27 cellular contexts compared by ENCODE assay signal in the genomic region with DNA sequence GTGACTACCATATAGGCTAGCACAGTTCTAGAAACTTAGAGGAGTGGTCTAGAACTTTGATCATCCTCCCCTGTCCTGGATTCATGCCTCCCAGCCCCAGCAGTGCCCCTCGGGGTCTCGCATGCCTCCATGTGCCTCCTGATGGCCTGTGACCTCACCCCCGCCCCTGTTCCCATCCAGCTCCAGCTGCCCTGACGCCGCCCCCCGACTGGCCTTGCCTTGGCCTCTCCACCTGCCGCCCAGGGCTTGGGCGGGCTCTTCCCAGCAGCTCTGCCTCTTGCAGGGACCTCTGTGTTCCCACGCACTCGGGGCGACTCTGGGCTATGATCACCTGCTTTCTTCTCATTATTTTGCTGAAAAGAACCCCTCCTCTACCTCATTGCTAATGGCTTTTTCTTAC.
"Had no signal": no experiment of that assay in that cellular context is flagged by ENCODE, and none has a peak within 500 bp of the region (broad histone marks: within the 10 kb centered on the region; RNA-seq: fewer than 3 reads in every experiment).

No MANE protein-coding gene starts in this region.

- H3K36me3 ChIP-seq: neural progenitor cell, tibial artery had no signal

- H3K4me3 Mint-ChIP-seq: activated B cell treated with CpG ODN at 0.5 μM for 24 hours; activated CD4-positive, alpha-beta T cell treated with anti-CD3 and anti-CD28 coated beads for 36 hours; activated CD8-positive, alpha-beta memory T cell treated with anti-CD3 and anti-CD28 coated beads, Interleukin-2, amount 10 ng/mL, durations not matched to agents 7 days and 5 days; activated CD8-positive, alpha-beta T cell treated with anti-CD3 and anti-CD28 coated beads, Interleukin-2, amount 10 ng/mL, durations not matched to agents 7 days and 5 days; activated naive CD8-positive, alpha-beta T cell; activated T-cell treated with anti-CD3 and anti-CD28 coated beads, Interleukin-2, amount 50 U/mL, for 72 hours; effector memory CD8-positive, alpha-beta T cell; neural progenitor cell; stimulated activated memory B cell treated with anti-CD40 and anti-IgM and Interleukin-4, amounts not matched to agents 10 μg/mL and 1 μg/mL and 100 μg/mL, for 72 hours; stimulated activated naive CD8-positive, alpha-beta T cell treated with anti-CD3 and anti-CD28 coated beads, Interleukin-15, amount 100 ng/mL, for 72 hours; T-helper 2 cell treated with Interferon-gamma antibody and Interleukin-4, amounts not matched to agents 5 μg/mL and 100 μg/mL, for 36 hours had no signal

- H3K27me3 Mint-ChIP-seq: activated B cell treated with CpG ODN at 0.5 μM for 24 hours; activated CD4-positive, alpha-beta T cell treated with anti-CD3 and anti-CD28 coated beads for 36 hours; activated CD8-positive, alpha-beta memory T cell treated with anti-CD3 and anti-CD28 coated beads, Interleukin-2, amount 10 ng/mL, durations not matched to agents 7 days and 5 days; activated naive CD8-positive, alpha-beta T cell; stimulated activated naive CD8-positive, alpha-beta T cell treated with anti-CD3 and anti-CD28 coated beads, Interleukin-15, amount 100 ng/mL, for 72 hours had no signal

- H3K36me3 Mint-ChIP-seq: activated CD8-positive, alpha-beta memory T cell treated with anti-CD3 and anti-CD28 coated beads, Interleukin-2, amount 10 ng/mL, durations not matched to agents 7 days and 5 days; activated naive CD8-positive, alpha-beta T cell; stimulated activated memory B cell treated with anti-CD40 and anti-IgM and Interleukin-4, amounts not matched to agents 10 μg/mL and 1 μg/mL and 100 μg/mL, for 72 hours had no signal

- H3K4me3 ChIP-seq: body of pancreas, coronary artery, dorsolateral prefrontal cortex, mucosa of descending colon, neural progenitor cell, skin epidermis, tibial artery had no signal

- H2AFZ ChIP-seq: neural progenitor cell had no signal

- H3K27ac Mint-ChIP-seq: activated B cell treated with CpG ODN at 0.5 μM for 24 hours; activated CD4-positive, alpha-beta T cell treated with anti-CD3 and anti-CD28 coated beads for 36 hours; activated CD8-positive, alpha-beta memory T cell treated with anti-CD3 and anti-CD28 coated beads, Interleukin-2, amount 10 ng/mL, durations not matched to agents 7 days and 5 days; activated CD8-positive, alpha-beta T cell treated with anti-CD3 and anti-CD28 coated beads, Interleukin-2, amount 10 ng/mL, durations not matched to agents 7 days and 5 days; activated naive CD8-positive, alpha-beta T cell; activated T-cell treated with anti-CD3 and anti-CD28 coated beads, Interleukin-2, amount 50 U/mL, for 72 hours; effector memory CD8-positive, alpha-beta T cell; neural progenitor cell; progenitor cell of endocrine pancreas; stimulated activated memory B cell treated with anti-CD40 and anti-IgM and Interleukin-4, amounts not matched to agents 10 μg/mL and 1 μg/mL and 100 μg/mL, for 72 hours; stimulated activated naive CD8-positive, alpha-beta T cell treated with anti-CD3 and anti-CD28 coated beads, Interleukin-15, amount 100 ng/mL, for 72 hours; T-helper 2 cell treated with Interferon-gamma antibody and Interleukin-4, amounts not matched to agents 5 μg/mL and 100 μg/mL, for 36 hours had no signal

- H3K9me3 Mint-ChIP-seq: activated B cell treated with CpG ODN at 0.5 μM for 24 hours; activated T-cell treated with anti-CD3 and anti-CD28 coated beads, Interleukin-2, amount 50 U/mL, for 72 hours; effector memory CD8-positive, alpha-beta T cell; stimulated activated memory B cell treated with anti-CD40 and anti-IgM and Interleukin-4, amounts not matched to agents 10 μg/mL and 1 μg/mL and 100 μg/mL, for 72 hours; stimulated activated naive CD8-positive, alpha-beta T cell treated with anti-CD3 and anti-CD28 coated beads, Interleukin-15, amount 100 ng/mL, for 72 hours; T-helper 2 cell treated with Interferon-gamma antibody and Interleukin-4, amounts not matched to agents 5 μg/mL and 100 μg/mL, for 36 hours had no signal

- H3K9me3 ChIP-seq: body of pancreas, mucosa of descending colon, tibial artery had no signal

- H3K27me3 ChIP-seq: body of pancreas, neural progenitor cell had no signal

- H3K4me2 ChIP-seq: neural progenitor cell had no signal

- DNase-seq: activated B cell treated with CpG ODN at 0.5 μM for 24 hours; activated CD4-positive, alpha-beta T cell treated with anti-CD3 and anti-CD28 coated beads for 36 hours; activated CD8-positive, alpha-beta memory T cell treated with anti-CD3 and anti-CD28 coated beads, Interleukin-2, amount 10 ng/mL, durations not matched to agents 7 days and 5 days; activated CD8-positive, alpha-beta T cell treated with anti-CD3 and anti-CD28 coated beads, Interleukin-2, amount 10 ng/mL, durations not matched to agents 7 days and 5 days; activated naive CD4-positive, alpha-beta T cell; activated T-cell treated with anti-CD3 and anti-CD28 coated beads for 4 hours; activated T-cell treated with anti-CD3 and anti-CD28 coated beads, Interleukin-2, amount 50 U/mL, for 72 hours; anterior cingulate cortex; body of pancreas; dorsolateral prefrontal cortex; effector memory CD8-positive, alpha-beta T cell; head of caudate nucleus; hippocampal formation; mesendoderm; mucosa of descending colon; stimulated activated CD4-positive, alpha-beta T cell treated with anti-CD3 and anti-CD28 coated beads, Interleukin-4, amount 100 ng/mL, for 24 hours; stimulated activated naive CD8-positive, alpha-beta T cell treated with anti-CD3 and anti-CD28 coated beads, Interleukin-15, amount 100 ng/mL, for 72 hours; T-helper 1 cell; tibial artery had no signal

- ATAC-seq: activated CD4-positive, alpha-beta T cell treated with anti-CD3 and anti-CD28 coated beads for 36 hours; activated CD8-positive, alpha-beta memory T cell treated with anti-CD3 and anti-CD28 coated beads, Interleukin-2, amount 10 ng/mL, durations not matched to agents 7 days and 5 days; activated CD8-positive, alpha-beta T cell treated with anti-CD3 and anti-CD28 coated beads, Interleukin-2, amount 10 ng/mL, durations not matched to agents 7 days and 5 days; activated T-cell treated with anti-CD3 and anti-CD28 coated beads, Interleukin-2, amount 50 U/mL, for 72 hours; body of pancreas; effector memory CD8-positive, alpha-beta T cell; mucosa of descending colon; sciatic nerve; stimulated activated memory B cell treated with anti-CD40 and anti-IgM and Interleukin-4, amounts not matched to agents 10 μg/mL and 1 μg/mL and 100 μg/mL, for 72 hours; stimulated activated naive CD8-positive, alpha-beta T cell treated with anti-CD3 and anti-CD28 coated beads, Interleukin-15, amount 100 ng/mL, for 72 hours had no signal

- H3K4me1 Mint-ChIP-seq: activated B cell treated with CpG ODN at 0.5 μM for 24 hours; activated CD4-positive, alpha-beta T cell treated with anti-CD3 and anti-CD28 coated beads for 36 hours; activated CD8-positive, alpha-beta memory T cell treated with anti-CD3 and anti-CD28 coated beads, Interleukin-2, amount 10 ng/mL, durations not matched to agents 7 days and 5 days; stimulated activated memory B cell treated with anti-CD40 and anti-IgM and Interleukin-4, amounts not matched to agents 10 μg/mL and 1 μg/mL and 100 μg/mL, for 72 hours; stimulated activated naive CD8-positive, alpha-beta T cell treated with anti-CD3 and anti-CD28 coated beads, Interleukin-15, amount 100 ng/mL, for 72 hours had no signal

- H3K27ac ChIP-seq: body of pancreas, coronary artery, neural progenitor cell, skin epidermis, tibial artery had no signal

- H3K4me1 ChIP-seq: body of pancreas, tibial artery had no signal
